In the genomic region with DNA sequence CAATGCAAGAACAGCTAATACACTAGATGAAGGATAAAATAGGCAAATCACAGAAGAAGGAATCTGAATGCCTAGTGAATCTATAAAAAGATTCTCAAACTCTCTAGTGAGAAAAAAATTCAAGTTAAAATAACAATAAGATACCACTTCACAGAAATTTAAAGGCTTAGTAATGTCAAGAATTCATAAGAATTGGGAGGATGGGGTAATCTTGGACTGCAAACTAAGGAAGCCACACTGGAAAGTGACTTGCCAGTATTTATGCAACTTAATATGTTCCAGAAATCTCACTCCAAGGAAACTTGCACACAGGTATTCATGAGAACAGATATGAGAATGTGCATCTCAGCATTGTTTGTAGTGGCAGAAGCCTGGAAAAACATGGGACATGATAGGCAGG, we compare ENCODE assay signal across 26 cellular contexts.
"Had no signal": no experiment of that assay in that cellular context is flagged by ENCODE, and none has a peak within 500 bp of the region (broad histone marks: within the 10 kb centered on the region; RNA-seq: fewer than 3 reads in every experiment).

No MANE protein-coding gene starts in this region.

- H3K4me1 ChIP-seq: colonic mucosa, psoas muscle, sigmoid colon, spleen, testis, tibial artery, upper lobe of left lung had no signal

- ATAC-seq: esophagus mucosa; left lobe of liver; natural killer cell; psoas muscle; right cardiac atrium; stimulated activated memory B cell treated with anti-CD40 and anti-IgM and Interleukin-4, amounts not matched to agents 10 μg/mL and 1 μg/mL and 100 μg/mL, for 72 hours; stimulated activated naive CD8-positive, alpha-beta T cell treated with anti-CD3 and anti-CD28 coated beads, Interleukin-15, Interleukin-2, amounts not matched to agents 100 U/mL and 50 U/mL, for 24 hours had no signal

- H3K27me3 ChIP-seq: colonic mucosa, ovary, sigmoid colon, spleen, testis, tibial artery, upper lobe of left lung had no signal

- DNase-seq: colonic mucosa; effector CD8-positive, alpha-beta T cell; endodermal cell; kidney; natural killer cell; occipital lobe; ovary; posterior cingulate gyrus; psoas muscle; right cardiac atrium; sigmoid colon; spleen; stimulated activated CD4-positive, alpha-beta T cell treated with anti-CD3 and anti-CD28 coated beads, Interleukin-4, amount 100 ng/mL, for 4 hours; stimulated activated naive CD8-positive, alpha-beta T cell treated with anti-CD3 and anti-CD28 coated beads, Interleukin-15, Interleukin-2, amounts not matched to agents 100 U/mL and 50 U/mL, for 24 hours; substantia nigra; testis; tibial artery; upper lobe of left lung had no signal

- H3K27me3 Mint-ChIP-seq: dendritic cell treated with granulocyte-macrophage colony-stimulating factor and Interleukin-4, amounts not matched to agents 40 ng/mL and 50 ng/mL, for 4 days; memory B cell had no signal

- H3K27ac Mint-ChIP-seq: dendritic cell treated with granulocyte-macrophage colony-stimulating factor and Interleukin-4, amounts not matched to agents 40 ng/mL and 50 ng/mL, for 4 days; endodermal cell; memory B cell; natural killer cell; stimulated activated memory B cell treated with anti-CD40 and anti-IgM and Interleukin-4, amounts not matched to agents 10 μg/mL and 1 μg/mL and 100 μg/mL, for 72 hours had no signal

- H3K27ac ChIP-seq: colonic mucosa, epithelial cell of prostate, ovary, psoas muscle, sigmoid colon, skin epidermis, spleen, testis, tibial artery, upper lobe of left lung had no signal

- H3K4me3 Mint-ChIP-seq: dendritic cell treated with granulocyte-macrophage colony-stimulating factor and Interleukin-4, amounts not matched to agents 40 ng/mL and 50 ng/mL, for 4 days; endodermal cell; memory B cell; natural killer cell; stimulated activated memory B cell treated with anti-CD40 and anti-IgM and Interleukin-4, amounts not matched to agents 10 μg/mL and 1 μg/mL and 100 μg/mL, for 72 hours had no signal

- H3K36me3 Mint-ChIP-seq: memory B cell; natural killer cell; stimulated activated memory B cell treated with anti-CD40 and anti-IgM and Interleukin-4, amounts not matched to agents 10 μg/mL and 1 μg/mL and 100 μg/mL, for 72 hours had no signal

- H3K36me3 ChIP-seq: colonic mucosa, ovary, sigmoid colon, spleen, tibial artery, upper lobe of left lung had no signal

- H3K4me1 Mint-ChIP-seq: endodermal cell; memory B cell; natural killer cell; stimulated activated memory B cell treated with anti-CD40 and anti-IgM and Interleukin-4, amounts not matched to agents 10 μg/mL and 1 μg/mL and 100 μg/mL, for 72 hours had no signal

- H3K9me3 Mint-ChIP-seq: dendritic cell treated with granulocyte-macrophage colony-stimulating factor and Interleukin-4, amounts not matched to agents 40 ng/mL and 50 ng/mL, for 4 days; endodermal cell; memory B cell; natural killer cell; stimulated activated memory B cell treated with anti-CD40 and anti-IgM and Interleukin-4, amounts not matched to agents 10 μg/mL and 1 μg/mL and 100 μg/mL, for 72 hours had no signal

- H3K4me3 ChIP-seq: colonic mucosa, lung, ovary, psoas muscle, sigmoid colon, skin epidermis, spleen, testis, tibial artery, upper lobe of left lung had no signal

- H3K9me3 ChIP-seq: colonic mucosa, ovary, psoas muscle, testis, tibial artery, upper lobe of left lung had no signal
